Comparison of ENCODE assay signal across 9 cellular contexts in genomic region chr7:50268223-50268622, GRCh38. TPM values are rescaled to one million over a fixed set of nuclear protein-coding genes. Genes with fewer than 3 reads are reported as not detected.
A peak's percentile ranks its signal among the peaks of the same experiment; 100 is the strongest.
DNase-seq lines count a peak whose midpoint lies in the region; ATAC-seq and TF ChIP-seq lines count a peak whose summit lies in the region.
"Had no signal": no experiment of that assay in that cellular context is flagged by ENCODE, and none has a peak within 500 bp of the region (broad histone marks: within the 10 kb centered on the region; RNA-seq: fewer than 3 reads in every experiment).

No MANE protein-coding gene starts in this region.

- no peak overlapping the region for H3K4ac ChIP-seq in neuronal stem cell (ENCODE audit: low read length)

- no peaks in the 10 kb centered on the region for H3K27me3 ChIP-seq in SU-DHL-6 (ENCODE audit: low read length)
- peaks cover 0 to 2% (median 0%) of the 10 kb centered on the region in 3 experiments for H3K27me3 ChIP-seq in neuronal stem cell (ENCODE audit: control insufficient read depth in 3 of 3, insufficient read depth in 3 of 3, low read depth in 1 of 3, low read length in 3 of 3)

- H3K79me2 ChIP-seq in SU-DHL-6 (ENCODE audit: insufficient read depth, low read length) = no peaks in the 10 kb centered on the region

- H3K18ac ChIP-seq in neuronal stem cell (ENCODE audit: low read length) = no peak overlapping the region

- H3K9me2 ChIP-seq in SU-DHL-6 (replicated peaks; ENCODE audit: insufficient read depth, low read length) = no peaks in the 10 kb centered on the region

- H3K23ac ChIP-seq in neuronal stem cell (ENCODE audit: low read depth, low read length, poor library complexity) = no peak overlapping the region

- TF ChIP-seq CTCF in SU-DHL-6 (IDR thresholded peaks at IDR 0.05; ENCODE audit: insufficient read depth, low read length, poor library complexity, severe bottlenecking) = peak; percentile 37

- peak overlapping the region; percentile 47 for H3K4me2 ChIP-seq in SU-DHL-6 (ENCODE audit: low read depth, low read length, poor library complexity, severe bottlenecking)
- H3K4me2 ChIP-seq in neuronal stem cell (ENCODE audit: insufficient read depth, low read length, poor library complexity, severe bottlenecking) = no peak overlapping the region

- peaks cover 30% of the 10 kb centered on the region for H3F3A ChIP-seq in SU-DHL-6 (ENCODE audit: insufficient read depth)

- H2BK5ac ChIP-seq in neuronal stem cell (ENCODE audit: low read length) = no peak overlapping the region

- H4K8ac ChIP-seq in neuronal stem cell (ENCODE audit: low read depth, low read length) = no peak overlapping the region

- no peaks in the 10 kb centered on the region for H3K4me1 ChIP-seq in neuronal stem cell (ENCODE audit: control insufficient read depth in 2 of 2, insufficient read depth in 1 of 2, low read depth in 1 of 2, low read length in 2 of 2)

- H2AK5ac ChIP-seq in neuronal stem cell (ENCODE audit: low read depth, low read length) = no peak overlapping the region

- no peak for DNase-seq in neuronal stem cell (ENCODE audit: low spot score)
- DNase-seq in medulla oblongata (ENCODE audit: extremely low spot score) = no peak
- no peak for DNase-seq in hypothalamus (lab: John Stamatoyannopoulos, UW)
- no peak for DNase-seq in NOMO-1 (lab: John Stamatoyannopoulos, UW; ENCODE audit: unreplicated experiment in 2 of 2)
- DNase-seq: WERI-Rb-1 had no signal

- H3K4me3 ChIP-seq in SU-DHL-6 (ENCODE audit: insufficient read depth, low read length, poor library complexity, severe bottlenecking) = no peak overlapping the region
- H3K4me3 ChIP-seq in neuronal stem cell (ENCODE audit: low read length in 2 of 2) = no peak overlapping the region

- H2AFZ ChIP-seq in SU-DHL-6 (ENCODE audit: low read depth, low read length, severe bottlenecking) = peak overlapping the region; percentile 72
- no peak overlapping the region for H2AFZ ChIP-seq in neuronal stem cell (ENCODE audit: low read length)

- H2BK15ac ChIP-seq in neuronal stem cell (ENCODE audit: low read length) = no peak overlapping the region

- no CpG with 5 or more reads among the region's 4 CpGs for WGBS in neuronal stem cell (ENCODE audit: extremely low coverage in 2 of 2, insufficient read length in 2 of 2, insufficient replicate concordance in 1 of 2), 2 donors

- H4K20me1 ChIP-seq in SU-DHL-6 (ENCODE audit: low read depth, low read length) = no peaks in the 10 kb centered on the region

- ATAC-seq in GM18498 (IDR thresholded peaks at IDR 0.05; ENCODE audit: unreplicated experiment) = peak; percentile 23
- peak; percentile 17 for ATAC-seq in GM21423 (IDR thresholded peaks at IDR 0.05; ENCODE audit: unreplicated experiment)

- no peaks in the 10 kb centered on the region for H3K79me1 ChIP-seq in neuronal stem cell (ENCODE audit: low read depth, low read length)

- H2BK120ac ChIP-seq in neuronal stem cell (ENCODE audit: low read depth, low read length) = no peak overlapping the region

- H4K91ac ChIP-seq in neuronal stem cell (ENCODE audit: low read depth, low read length, poor library complexity) = no peak overlapping the region

- peak overlapping the region; percentile 14 for H2BK12ac ChIP-seq in neuronal stem cell (ENCODE audit: low read length)

- H3K36me3 ChIP-seq in SU-DHL-6 (ENCODE audit: low read length) (no peaks in the 10 kb centered on the region), neuronal stem cell (replicated peaks in 1 of 2; ENCODE audit: control insufficient read depth in 2 of 2, insufficient read depth in 2 of 2, low read length in 2 of 2) (no peaks in the 10 kb centered on the region)
- H3K36me3 ChIP-seq: WERI-Rb-1 had no signal

- no peaks in the 10 kb centered on the region for H3K9me3 ChIP-seq in SU-DHL-6 (ENCODE audit: insufficient read depth, low read length)
- no peaks in the 10 kb centered on the region for H3K9me3 ChIP-seq in neuronal stem cell (replicated peaks in 1 of 2; ENCODE audit: control insufficient read depth in 2 of 2, insufficient read depth in 1 of 2, low read depth in 1 of 2, low read length in 2 of 2)

- peak overlapping the region; percentile 45 for H3K9ac ChIP-seq in SU-DHL-6 (ENCODE audit: low read length)
- H3K9ac ChIP-seq in neuronal stem cell (ENCODE audit: low read depth, low read length, poor library complexity) = no peak overlapping the region

- H3K27ac ChIP-seq in SU-DHL-6 (ENCODE audit: low read depth, low read length) (peak overlapping the region; percentile 80), neuronal stem cell (replicated peaks; ENCODE audit: low read length) (no peak overlapping the region)
- H3K27ac ChIP-seq: epithelial cell of prostate, WERI-Rb-1 had no signal

- no peak overlapping the region for H3K14ac ChIP-seq in neuronal stem cell (ENCODE audit: low read length)

RNA-seq across cellular contexts. Expression of gene IKZF1, which starts 36.3 kb away (rescaled TPM):
- polyA plus RNA-seq in neuronal stem cell (2013, experiment 1 of 2) = 0.61 TPM
- polyA plus RNA-seq in neuronal stem cell (2013, experiment 2 of 2) = 0.66 TPM
